In the genomic region with DNA sequence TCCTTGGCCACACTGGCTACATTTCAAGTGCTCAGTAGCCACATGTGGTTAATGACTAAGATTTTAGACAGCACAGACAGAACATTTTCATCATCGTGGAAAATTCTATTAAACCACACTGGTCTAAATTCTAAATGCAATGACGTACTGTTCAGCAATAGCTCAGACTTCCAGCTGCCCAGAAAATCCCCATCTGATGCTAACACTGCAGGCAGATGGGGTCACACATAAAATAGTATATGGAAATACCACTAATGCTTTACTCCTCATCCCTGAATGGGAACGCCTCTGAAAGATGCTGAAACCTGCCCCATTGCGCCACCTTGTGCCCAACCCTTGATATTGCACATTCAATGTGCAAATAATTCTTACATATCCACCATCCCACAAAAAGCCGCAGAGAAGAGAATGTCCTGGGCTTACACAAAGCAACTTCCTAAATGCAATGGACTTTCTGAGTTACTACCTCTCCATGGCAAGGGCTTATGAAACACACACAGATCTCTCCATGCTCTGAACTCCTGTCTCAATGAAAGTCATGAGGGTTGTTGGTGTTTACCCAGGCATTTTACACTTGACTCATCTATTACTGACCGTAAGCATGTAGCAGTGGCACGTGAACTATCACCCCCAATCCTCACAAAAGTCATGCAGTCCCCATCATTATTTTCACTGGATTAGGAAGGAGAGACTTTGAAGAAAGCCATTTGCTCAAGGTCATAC, we compare ENCODE assay signal across 9 cellular contexts. TPM values are rescaled to one million over a fixed set of nuclear protein-coding genes. Genes with fewer than 3 reads are reported as not detected.
DNase-seq lines count a peak whose midpoint lies in the region; ATAC-seq and TF ChIP-seq lines count a peak whose summit lies in the region.
"Had no signal": no experiment of that assay in that cellular context is flagged by ENCODE, and none has a peak within 500 bp of the region (broad histone marks: within the 10 kb centered on the region; RNA-seq: fewer than 3 reads in every experiment).

No MANE protein-coding gene starts in this region.

- no peaks in the 10 kb centered on the region for H3K27me3 ChIP-seq in HL-60 (ENCODE audit: insufficient read depth, poor library complexity, severe bottlenecking)

- H3K27me3 Mint-ChIP-seq in naive thymus-derived CD8-positive, alpha-beta T cell = peaks cover 0 to 10% (median 2%) of the 10 kb centered on the region in 5 donors

- peak; percentile 56 for DNase-seq in GM04503 (ENCODE audit: low read depth)
- peak in 1 of 2 experiments; percentile 53 for DNase-seq in HL-60 (ENCODE audit: low read depth in 1 of 2, low spot score in 1 of 2)
- peak; percentile 6 to 32 for DNase-seq in NOMO-1 (lab: John Stamatoyannopoulos, UW; ENCODE audit: unreplicated experiment in 2 of 2)
- DNase-seq in activated CD8-positive, alpha-beta memory T cell treated with anti-CD3 and anti-CD28 coated beads for 48 hours (ENCODE audit: low read depth in 2 of 3, low spot score in 2 of 3) = peak; percentile 22 to 45 (median 38)
- peak; percentile 18 to 70 (median 48) for DNase-seq in naive thymus-derived CD8-positive, alpha-beta T cell
- peak; percentile 72 for DNase-seq in stimulated activated naive CD8-positive, alpha-beta T cell treated with anti-CD3 and anti-CD28 coated beads, Interleukin-15, Interleukin-2, amounts not matched to agents 100 U/mL and 50 U/mL, for 24 hours

- H3K9me3 Mint-ChIP-seq in naive thymus-derived CD8-positive, alpha-beta T cell = no peaks in the 10 kb centered on the region

- no peak overlapping the region for H3K4me3 ChIP-seq in HL-60 (replicated peaks; ENCODE audit: insufficient read depth, low read length)

- H3K27ac ChIP-seq in HL-60 (replicated peaks) = no peak overlapping the region

- H3K27ac Mint-ChIP-seq in naive thymus-derived CD8-positive, alpha-beta T cell = peak overlapping the region in 1 of 10 donors; percentile 21

- H3K4me3 Mint-ChIP-seq in naive thymus-derived CD8-positive, alpha-beta T cell = no peak overlapping the region

- no peaks in the 10 kb centered on the region for H3K36me3 Mint-ChIP-seq in naive thymus-derived CD8-positive, alpha-beta T cell

- peak; percentile 68 for TF ChIP-seq CTCF in HL-60 (IDR thresholded peaks at IDR 0.05; ENCODE audit: insufficient read depth, low read length)

- peak; percentile 75 for ATAC-seq in esophagus mucosa
- ATAC-seq in naive thymus-derived CD8-positive, alpha-beta T cell = peak in 1 of 2 donors; percentile 38
- ATAC-seq in stimulated activated naive CD8-positive, alpha-beta T cell treated with anti-CD3 and anti-CD28 coated beads, Interleukin-15, Interleukin-2, amounts not matched to agents 100 U/mL and 50 U/mL, for 24 hours = peak; percentile 90
- ATAC-seq in GM21786 (IDR thresholded peaks at IDR 0.05; ENCODE audit: unreplicated experiment) = no peak

- H3K4me1 Mint-ChIP-seq in naive thymus-derived CD8-positive, alpha-beta T cell = no peaks in the 10 kb centered on the region

- POLR2A ChIA-PET in naive thymus-derived CD8-positive, alpha-beta T cell (lab: Charles Lee) = no interaction called here

RNA-seq across cellular contexts. Expression of a gene that starts 20.3 kb away (rescaled TPM):
- not detected for total RNA-seq in esophagus mucosa
- total RNA-seq in naive thymus-derived CD8-positive, alpha-beta T cell = not detected
- not detected for polyA plus RNA-seq in naive thymus-derived CD8-positive, alpha-beta T cell
- total RNA-seq: glomerular endothelial cell had no signal
